19 cellular contexts compared by ENCODE assay signal in genomic region chr9:115267788-115268187, GRCh38.
DNase-seq lines count a peak whose midpoint lies in the region; TF ChIP-seq lines count a peak whose summit lies in the region.
"Had no signal": no experiment of that assay in that cellular context is flagged by ENCODE, and none has a peak within 500 bp of the region (broad histone marks: within the 10 kb centered on the region; RNA-seq: fewer than 3 reads in every experiment).

No MANE protein-coding gene starts in this region.

- no peak overlapping the region for H4K8ac ChIP-seq in trophoblast cell (ENCODE audit: low read depth, low read length)

- no peak overlapping the region for H3K9ac ChIP-seq in trophoblast cell (ENCODE audit: low read length)

- DNase-seq in AG20443 (ENCODE audit: low spot score) (peak; percentile 24), LHCN-M2 (ENCODE audit: low read depth) (peak; percentile 39), astrocyte of the spinal cord (ENCODE audit: low read depth, low spot score) (peak; percentile 39), left kidney (ENCODE audit: low read depth, low spot score) (peak; percentile 82), trophoblast cell (no peak)
- no peak for DNase-seq in stimulated activated CD4-positive, alpha-beta T cell treated with anti-CD3 and anti-CD28 coated beads, Interleukin-12 subunit alpha, Interleukin-12 subunit beta, amount 100 ng/mL, for 4 hours
- DNase-seq in activated CD8-positive, alpha-beta memory T cell treated with anti-CD3 and anti-CD28 coated beads for 24 hours = no peak
- DNase-seq in stimulated activated CD4-positive, alpha-beta T cell treated with anti-CD3 and anti-CD28 coated beads, Interleukin-2, amount 100 ng/mL, for 48 hours = no peak
- DNase-seq: activated CD4-positive, CD25-positive, alpha-beta regulatory T cell; activated CD8-positive, alpha-beta T cell treated with anti-CD3 and anti-CD28 coated beads for 36 hours; activated naive CD8-positive, alpha-beta T cell treated with anti-CD3 and anti-CD28 coated beads for 36 hours; brain microvascular endothelial cell; gastrocnemius medialis; GOT3; Kasumi-1; NCI-H1417; NCI-H2171; NCI-H526 had no signal

- H3K4me3 ChIP-seq in astrocyte of the spinal cord (ENCODE audit: low read depth, low read length) (no peak overlapping the region), trophoblast cell (ENCODE audit: low read depth, low read length) (no peak overlapping the region)
- H3K4me3 ChIP-seq: gastrocnemius medialis, SJSA1 had no signal

- H3K9me3 ChIP-seq in trophoblast cell (ENCODE audit: insufficient read depth, low read depth, low read length) = no peaks in the 10 kb centered on the region
- H3K9me3 ChIP-seq: gastrocnemius medialis, SJSA1 had no signal

- no peak overlapping the region for H2AK5ac ChIP-seq in trophoblast cell (ENCODE audit: low read length)

- no peak overlapping the region for H3K4ac ChIP-seq in trophoblast cell (ENCODE audit: low read depth, low read length)

- no peak overlapping the region for H4K91ac ChIP-seq in trophoblast cell (ENCODE audit: low read depth, low read length)

- no peak overlapping the region for H2BK5ac ChIP-seq in trophoblast cell (ENCODE audit: low read depth, low read length, poor library complexity)

- H2BK12ac ChIP-seq in trophoblast cell (ENCODE audit: low read length) = no peak overlapping the region

- H2BK120ac ChIP-seq in trophoblast cell (ENCODE audit: insufficient read depth, low read length, poor library complexity) = no peak overlapping the region

- H3K23ac ChIP-seq in trophoblast cell (ENCODE audit: low read length) = no peak overlapping the region

- no peaks in the 10 kb centered on the region for H3K4me1 ChIP-seq in trophoblast cell (ENCODE audit: control insufficient read depth in 1 of 2, insufficient read depth in 2 of 2, low read length in 2 of 2)
- H3K4me1 ChIP-seq: gastrocnemius medialis had no signal

- no peaks in the 10 kb centered on the region for H3K36me3 ChIP-seq in trophoblast cell (ENCODE audit: control insufficient read depth in 1 of 2, insufficient read depth in 2 of 2, low read length in 2 of 2)
- H3K36me3 ChIP-seq: brain microvascular endothelial cell, gastrocnemius medialis, SJSA1 had no signal

- H3K27ac ChIP-seq in trophoblast cell (ENCODE audit: low read depth, low read length) = no peak overlapping the region
- H3K27ac ChIP-seq: brain microvascular endothelial cell, gastrocnemius medialis, SJSA1 had no signal

- H3K14ac ChIP-seq in trophoblast cell (ENCODE audit: low read length) = no peak overlapping the region

- H3K4me2 ChIP-seq in trophoblast cell (ENCODE audit: low read length) = no peak overlapping the region

- no peak overlapping the region for H4K12ac ChIP-seq in trophoblast cell (ENCODE audit: low read depth, low read length)

- no peak overlapping the region for H3K18ac ChIP-seq in trophoblast cell (ENCODE audit: low read length)

- WGBS in trophoblast cell (ENCODE audit: extremely low coverage, insufficient coverage, insufficient read length) = no CpG with 5 or more reads among the region's 3 CpGs

- H2AFZ ChIP-seq in trophoblast cell (ENCODE audit: insufficient read depth, low read length, poor library complexity) = no peak overlapping the region

- H3K79me1 ChIP-seq in trophoblast cell (ENCODE audit: low read length) = no peaks in the 10 kb centered on the region

- no peak for TF ChIP-seq CTCF in astrocyte of the spinal cord (IDR thresholded peaks at IDR 0.05; ENCODE audit: low read depth, low read length)

- in situ Hi-C loops in astrocyte of the spinal cord (cut with HindIII; ENCODE audit: low sequenced_read_pairs) = no loop called here

- no peaks in the 10 kb centered on the region for H3K79me2 ChIP-seq in trophoblast cell (ENCODE audit: control insufficient read depth, insufficient read depth, low read length, poor library complexity)

- H3K27me3 ChIP-seq in trophoblast cell (ENCODE audit: insufficient read depth, low read length) = no peaks in the 10 kb centered on the region
- H3K27me3 ChIP-seq: brain microvascular endothelial cell, gastrocnemius medialis, SJSA1 had no signal

Comparison
In these comparisons a context has a peak if more than half of its experiments do, and no peak if none do; other contexts are left out.
1. DNase-seq: peak in AG20443 (single experiment), LHCN-M2 (single experiment), astrocyte of the spinal cord (single experiment) and left kidney (single experiment); none in stimulated activated CD4-positive, alpha-beta T cell treated with anti-CD3 and anti-CD28 coated beads, Interleukin-12 subunit alpha, Interleukin-12 subunit beta, amount 100 ng/mL, for 4 hours (single experiment), trophoblast cell (0 of 2), activated CD8-positive, alpha-beta memory T cell treated with anti-CD3 and anti-CD28 coated beads for 24 hours (single experiment) and stimulated activated CD4-positive, alpha-beta T cell treated with anti-CD3 and anti-CD28 coated beads, Interleukin-2, amount 100 ng/mL, for 48 hours (0 of 2).